ENCODE assay signal across 17 cellular contexts in genomic region chr5:60829490-60830266, GRCh38. TPM values are rescaled to one million over a fixed set of nuclear protein-coding genes. Genes with fewer than 3 reads are reported as not detected.
DNase-seq lines count a peak whose midpoint lies in the region; ATAC-seq and TF ChIP-seq lines count a peak whose summit lies in the region.
"Had no signal": no experiment of that assay in that cellular context is flagged by ENCODE, and none has a peak within 500 bp of the region (broad histone marks: within the 10 kb centered on the region; RNA-seq: fewer than 3 reads in every experiment).

No MANE protein-coding gene starts in this region.

- DNase-seq in NCI-H2196 (lab: John Stamatoyannopoulos, UW; ENCODE audit: unreplicated experiment) = peak; percentile 1
- no peak for DNase-seq in NCI-H2196 treated with DMSO at 0.1 percent for 48 hours (lab: John Stamatoyannopoulos, UW; ENCODE audit: unreplicated experiment)
- peak; percentile 67 for DNase-seq in LNCaP clone FGC (ENCODE audit: low read depth)
- no peak for DNase-seq in activated T-helper 2 cell treated with anti-CD3 and anti-CD28 coated beads, Interferon-gamma antibody, Interleukin-2, Interleukin-4, amounts not matched to agents 10 μg/mL and 5 μg/mL and 100 μg/mL, durations not matched to agents 14 hours and 24 hours and 36 hours (ENCODE audit: low spot score)
- DNase-seq in epidermal melanocyte (ENCODE audit: insufficient read length, low spot score) = no peak
- DNase-seq in NCI-H82 treated with DMSO at 0.1 percent for 48 hours (lab: John Stamatoyannopoulos, UW; ENCODE audit: unreplicated experiment) = no peak
- DNase-seq in natural killer cell treated with Interleukin-12 subunit alpha and Interleukin-12 subunit beta and Interleukin-15 and Interleukin-18, amount 100 ng/mL, for 72 hours (ENCODE audit: low spot score) = no peak
- DNase-seq: amygdala; CD8-positive, alpha-beta T cell; erythroblast; KBM-7; NCI-H187; ovary; uterus had no signal

- H3K4me3 ChIP-seq in LNCaP clone FGC (ENCODE audit: low read depth, low read length) = no peak overlapping the region
- H3K4me3 ChIP-seq: GM23338, ovary, uterus had no signal

- H3K4me1 Mint-ChIP-seq in activated T-helper 2 cell treated with anti-CD3 and anti-CD28 coated beads, Interferon-gamma antibody, Interleukin-2, Interleukin-4, amounts not matched to agents 10 μg/mL and 5 μg/mL and 100 μg/mL, durations not matched to agents 14 hours and 24 hours and 36 hours (ENCODE audit: low read depth) = peaks cover 24% of the 10 kb centered on the region
- H3K4me1 Mint-ChIP-seq in natural killer cell treated with Interleukin-12 subunit alpha and Interleukin-12 subunit beta and Interleukin-15 and Interleukin-18, amount 100 ng/mL, for 72 hours (ENCODE audit: low read depth in 2 of 2) = no peaks in the 10 kb centered on the region
- H3K4me1 Mint-ChIP-seq: GM23338 had no signal

- peak overlapping the region; percentile 53 for H3K27ac Mint-ChIP-seq in activated T-helper 2 cell treated with anti-CD3 and anti-CD28 coated beads, Interferon-gamma antibody, Interleukin-2, Interleukin-4, amounts not matched to agents 10 μg/mL and 5 μg/mL and 100 μg/mL, durations not matched to agents 14 hours and 24 hours and 36 hours
- H3K27ac Mint-ChIP-seq in natural killer cell treated with Interleukin-12 subunit alpha and Interleukin-12 subunit beta and Interleukin-15 and Interleukin-18, amount 100 ng/mL, for 72 hours = no peak overlapping the region
- H3K27ac Mint-ChIP-seq: CD8-positive, alpha-beta T cell; GM23338; stimulated activated naive CD8-positive, alpha-beta T cell treated with anti-CD3 and anti-CD28 coated beads, Interleukin-15, Interleukin-2, amounts not matched to agents 100 ng/mL and 50 ng/mL, for 24 hours had no signal

- no peaks in the 10 kb centered on the region for H3K9me3 Mint-ChIP-seq in activated T-helper 2 cell treated with anti-CD3 and anti-CD28 coated beads, Interferon-gamma antibody, Interleukin-2, Interleukin-4, amounts not matched to agents 10 μg/mL and 5 μg/mL and 100 μg/mL, durations not matched to agents 14 hours and 24 hours and 36 hours
- no peaks in the 10 kb centered on the region for H3K9me3 Mint-ChIP-seq in natural killer cell treated with Interleukin-12 subunit alpha and Interleukin-12 subunit beta and Interleukin-15 and Interleukin-18, amount 100 ng/mL, for 72 hours
- H3K9me3 Mint-ChIP-seq: CD8-positive, alpha-beta T cell; GM23338; stimulated activated naive CD8-positive, alpha-beta T cell treated with anti-CD3 and anti-CD28 coated beads, Interleukin-15, Interleukin-2, amounts not matched to agents 100 ng/mL and 50 ng/mL, for 24 hours had no signal

- ATAC-seq in GM18870 (IDR thresholded peaks at IDR 0.05; ENCODE audit: unreplicated experiment) = peak; percentile 31
- no peak for ATAC-seq in natural killer cell treated with Interleukin-12 subunit alpha and Interleukin-12 subunit beta and Interleukin-15 and Interleukin-18, amount 100 ng/mL, for 72 hours
- ATAC-seq: CD8-positive, alpha-beta T cell; GM23338 had no signal

- no peak for TF ChIP-seq CTCF in LNCaP clone FGC (IDR thresholded peaks at IDR 0.05; ENCODE audit: control insufficient read depth, extremely low read depth, insufficient read depth)

- no peaks in the 10 kb centered on the region for H3K36me3 Mint-ChIP-seq in activated T-helper 2 cell treated with anti-CD3 and anti-CD28 coated beads, Interferon-gamma antibody, Interleukin-2, Interleukin-4, amounts not matched to agents 10 μg/mL and 5 μg/mL and 100 μg/mL, durations not matched to agents 14 hours and 24 hours and 36 hours (ENCODE audit: low read depth)
- no peaks in the 10 kb centered on the region for H3K36me3 Mint-ChIP-seq in natural killer cell treated with Interleukin-12 subunit alpha and Interleukin-12 subunit beta and Interleukin-15 and Interleukin-18, amount 100 ng/mL, for 72 hours
- H3K36me3 Mint-ChIP-seq: CD8-positive, alpha-beta T cell had no signal

- peaks cover 3% of the 10 kb centered on the region for H3K27me3 Mint-ChIP-seq in activated T-helper 2 cell treated with anti-CD3 and anti-CD28 coated beads, Interferon-gamma antibody, Interleukin-2, Interleukin-4, amounts not matched to agents 10 μg/mL and 5 μg/mL and 100 μg/mL, durations not matched to agents 14 hours and 24 hours and 36 hours (ENCODE audit: low read depth)
- H3K27me3 Mint-ChIP-seq in natural killer cell treated with Interleukin-12 subunit alpha and Interleukin-12 subunit beta and Interleukin-15 and Interleukin-18, amount 100 ng/mL, for 72 hours = peaks cover 6 to 9% of the 10 kb centered on the region in 2 donors
- H3K27me3 Mint-ChIP-seq: stimulated activated naive CD8-positive, alpha-beta T cell treated with anti-CD3 and anti-CD28 coated beads, Interleukin-15, Interleukin-2, amounts not matched to agents 100 ng/mL and 50 ng/mL, for 24 hours had no signal

- H3K4me3 Mint-ChIP-seq in activated T-helper 2 cell treated with anti-CD3 and anti-CD28 coated beads, Interferon-gamma antibody, Interleukin-2, Interleukin-4, amounts not matched to agents 10 μg/mL and 5 μg/mL and 100 μg/mL, durations not matched to agents 14 hours and 24 hours and 36 hours (ENCODE audit: low read depth) = peak overlapping the region; percentile 6
- H3K4me3 Mint-ChIP-seq in natural killer cell treated with Interleukin-12 subunit alpha and Interleukin-12 subunit beta and Interleukin-15 and Interleukin-18, amount 100 ng/mL, for 72 hours = no peak overlapping the region
- H3K4me3 Mint-ChIP-seq: CD8-positive, alpha-beta T cell; GM23338; stimulated activated naive CD8-positive, alpha-beta T cell treated with anti-CD3 and anti-CD28 coated beads, Interleukin-15, Interleukin-2, amounts not matched to agents 100 ng/mL and 50 ng/mL, for 24 hours had no signal

- intact Hi-C loops in activated T-helper 2 cell treated with anti-CD3 and anti-CD28 coated beads, Interferon-gamma antibody, Interleukin-2, Interleukin-4, amounts not matched to agents 10 μg/mL and 5 μg/mL and 100 μg/mL, durations not matched to agents 14 hours and 24 hours and 36 hours (cut with micrococcal nuclease) = no loop called here

RNA-seq across cellular contexts. Expression of gene ELOVL7, which starts 14.4 kb away (rescaled TPM):
- total RNA-seq in activated T-helper 2 cell treated with anti-CD3 and anti-CD28 coated beads, Interferon-gamma antibody, Interleukin-2, Interleukin-4, amounts not matched to agents 10 μg/mL and 5 μg/mL and 100 μg/mL, durations not matched to agents 14 hours and 24 hours and 36 hours = 0.68 and 0.90 TPM in 2 replicates
- total RNA-seq in natural killer cell treated with Interleukin-12 subunit alpha and Interleukin-12 subunit beta and Interleukin-15 and Interleukin-18, amount 100 ng/mL, for 72 hours = under 1 TPM in 1 of 2 donors, not detected in 1; 0.42 TPM
- total RNA-seq: CD8-positive, alpha-beta T cell had no signal

Comparison
In these comparisons a context has a peak if more than half of its experiments do, and no peak if none do; other contexts are left out.
1. DNase-seq: peak in NCI-H2196 (single experiment) and LNCaP clone FGC (single experiment); none in NCI-H2196 treated with DMSO at 0.1 percent for 48 hours (single experiment), activated T-helper 2 cell treated with anti-CD3 and anti-CD28 coated beads, Interferon-gamma antibody, Interleukin-2, Interleukin-4, amounts not matched to agents 10 μg/mL and 5 μg/mL and 100 μg/mL, durations not matched to agents 14 hours and 24 hours and 36 hours (single experiment), epidermal melanocyte (single experiment), NCI-H82 treated with DMSO at 0.1 percent for 48 hours (single experiment) and natural killer cell treated with Interleukin-12 subunit alpha and Interleukin-12 subunit beta and Interleukin-15 and Interleukin-18, amount 100 ng/mL, for 72 hours (single experiment).